Comparison of ENCODE assay signal across 14 cellular contexts in the genomic region with DNA sequence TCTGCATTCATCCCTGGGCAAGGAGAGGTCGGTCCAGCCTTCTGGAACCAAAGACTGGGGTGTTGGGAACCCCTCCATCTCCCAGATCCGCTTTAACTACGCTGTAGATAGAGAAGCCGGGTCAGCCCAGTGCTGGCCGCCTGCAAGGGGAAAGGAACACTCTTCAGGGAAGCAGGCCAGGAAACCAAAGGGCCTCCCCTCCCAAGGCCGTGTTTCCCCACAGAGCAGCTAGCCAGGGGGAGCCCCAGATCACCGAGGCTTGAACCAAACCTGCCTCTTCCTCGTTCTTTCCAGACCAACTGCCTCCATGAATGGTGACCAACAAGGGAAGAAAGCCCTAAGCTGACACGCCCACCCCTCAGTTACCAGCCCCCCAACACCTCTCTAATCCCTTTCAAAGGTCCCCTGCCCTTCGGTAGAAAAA. TPM values are rescaled to one million over a fixed set of nuclear protein-coding genes. Genes with fewer than 3 reads are reported as not detected.
DNase-seq lines count a peak whose midpoint lies in the region; ATAC-seq, FAIRE-seq and TF ChIP-seq lines count a peak whose summit lies in the region.
"Had no signal": no experiment of that assay in that cellular context is flagged by ENCODE, and none has a peak within 500 bp of the region (broad histone marks: within the 10 kb centered on the region; RNA-seq: fewer than 3 reads in every experiment).

No MANE protein-coding gene starts in this region.

- no peaks in the 10 kb centered on the region for H3K23me2 ChIP-seq in H9 (ENCODE audit: insufficient read length, low read depth, low read length, poor library complexity, severe bottlenecking)

- H2AFZ ChIP-seq in H9 (ENCODE audit: low read length) (no peak overlapping the region), GM12878 (ENCODE audit: control insufficient read depth, low read depth, low read length) (no peak overlapping the region)

- H2BK15ac ChIP-seq in H9 (ENCODE audit: low read depth, low read length): no peak overlapping the region

- H3K14ac ChIP-seq in H9 (ENCODE audit: insufficient read depth, low read length): no peak overlapping the region

- no peak overlapping the region for H4K5ac ChIP-seq in H9 (ENCODE audit: insufficient read length, low read depth, low read length)

- no peaks in the 10 kb centered on the region for H3K79me2 ChIP-seq in H9 (ENCODE audit: insufficient read depth, low read length)
- H3K79me2 ChIP-seq in GM12878 (ENCODE audit: control insufficient read depth, insufficient read depth, low read length): no peaks in the 10 kb centered on the region

- H3T11ph ChIP-seq in H9 (ENCODE audit: low read length): no peak overlapping the region

- no peak overlapping the region for H3K27ac Mint-ChIP-seq in Caco-2 (ENCODE audit: unreplicated experiment)
- H3K27ac Mint-ChIP-seq in H9: no peak overlapping the region
- H3K27ac Mint-ChIP-seq in neural crest cell (ENCODE audit: unreplicated experiment): no peak overlapping the region
- H3K27ac Mint-ChIP-seq: dendritic cell treated with granulocyte-macrophage colony-stimulating factor and Interleukin-4, amounts not matched to agents 40 ng/mL and 50 ng/mL, for 4 days had no signal

- TF ChIP-seq EP300 in GM12878 (IDR thresholded peaks at IDR 0.05; ENCODE audit: borderline replicate concordance in 1 of 2, control insufficient read depth in 1 of 2, low read depth in 2 of 2, low read length in 2 of 2): no peak

- no TSS peak for BruUV-seq in Caco-2 (replicated peaks; lab: Mats Ljungman, UMichigan)
- no TSS peak for BruUV-seq in GM12878 (replicated peaks; lab: Mats Ljungman, UMichigan)

- H3K18ac ChIP-seq in H9 (ENCODE audit: insufficient read length, low read depth, low read length): peak overlapping the region; percentile 1

- H4K20me1 ChIP-seq in H9 (ENCODE audit: control insufficient read depth, insufficient read depth, insufficient read length) (no peaks in the 10 kb centered on the region), GM12878 (ENCODE audit: control insufficient read depth, insufficient read depth) (peaks cover 14% of the 10 kb centered on the region)

- no peak overlapping the region for H3K23ac ChIP-seq in H9 (ENCODE audit: insufficient read length, low read depth, low read length)

- no peak overlapping the region for H3K9ac ChIP-seq in H9 (ENCODE audit: extremely low read depth, insufficient read length, low read length)
- no peak overlapping the region for H3K9ac ChIP-seq in GM12878 (ENCODE audit: control insufficient read depth, insufficient read depth, low read length)

- RAD21 ChIA-PET in GM12878 (lab: Charles Lee; ENCODE audit: unreplicated experiment): no interaction called here

- H3K9me3 Mint-ChIP-seq in Caco-2 (ENCODE audit: unreplicated experiment): no peaks in the 10 kb centered on the region
- no peaks in the 10 kb centered on the region for H3K9me3 Mint-ChIP-seq in H9
- no peaks in the 10 kb centered on the region for H3K9me3 Mint-ChIP-seq in neural crest cell
- H3K9me3 Mint-ChIP-seq: dendritic cell treated with granulocyte-macrophage colony-stimulating factor and Interleukin-4, amounts not matched to agents 40 ng/mL and 50 ng/mL, for 4 days had no signal

- SMC1A ChIA-PET in GM12878 (lab: Charles Lee; ENCODE audit: uncharacterized antibody, unreplicated experiment): no interaction called here

- H3K79me1 ChIP-seq in H9 (ENCODE audit: insufficient read depth, low read depth, low read length, poor library complexity, severe bottlenecking): no peaks in the 10 kb centered on the region

- no peak for DNase-seq in Caco-2
- DNase-seq in H9: no peak
- DNase-seq in GM12878 (ENCODE audit: low read depth, low spot score): no peak
- no peak for DNase-seq in neural crest cell (ENCODE audit: low read depth, low spot score)
- DNase-seq in CD1c-positive myeloid dendritic cell (ENCODE audit: extremely low spot score): no peak
- no peak for DNase-seq in hepatic stellate cell (ENCODE audit: low spot score)
- no peak for DNase-seq in NCI-H146 treated with DMSO at 0.1 percent for 48 hours (lab: John Stamatoyannopoulos, UW; ENCODE audit: unreplicated experiment)
- DNase-seq: activated effector memory CD4-positive, alpha-beta T cell treated with anti-CD3 and anti-CD28 coated beads, Interleukin-2, amount 50 U/mL, for 16 hours; DND-41; left colon; NCI-H2029 treated with DMSO at 0.1 percent for 48 hours; occipital lobe had no signal

- TF ChIP-seq POLR2A in GM12878 (IDR thresholded peaks at IDR 0.05; ENCODE audit: low read depth, low read length): no peak

- no CpG with 5 or more reads among the region's 10 CpGs for WGBS in H9 (ENCODE audit: extremely low coverage, insufficient read length, low lambda C conversion rate)
- 31% methylated on average over 10 of the region's 10 CpGs for WGBS in GM12878 (ENCODE audit: insufficient coverage, insufficient replicate concordance, low lambda C conversion rate, missing lambda C conversion rate)

- H3K4me3 Mint-ChIP-seq in Caco-2 (ENCODE audit: unreplicated experiment) (peak overlapping the region; percentile 59), H9 (peak overlapping the region; percentile 48 to 74; a peak in 4 of 5 replicates), neural crest cell (peak overlapping the region; percentile 29)
- H3K4me3 Mint-ChIP-seq: dendritic cell treated with granulocyte-macrophage colony-stimulating factor and Interleukin-4, amounts not matched to agents 40 ng/mL and 50 ng/mL, for 4 days had no signal

- no peak overlapping the region for H4K8ac ChIP-seq in H9 (replicated peaks; ENCODE audit: insufficient read length, low read depth, low read length)

- H3K36me3 ChIP-seq in Caco-2 (ENCODE audit: control insufficient read depth, insufficient read depth, low read length): no peaks in the 10 kb centered on the region
- H3K36me3 ChIP-seq in GM12878 (ENCODE audit: control insufficient read depth in 2 of 2, insufficient read depth in 2 of 2, low read length in 1 of 2): peaks cover 3 to 12% of the 10 kb centered on the region in 2 experiments

- H3K4me2 ChIP-seq in H9 (ENCODE audit: insufficient read depth, insufficient read length, low read length) (no peak overlapping the region), GM12878 (ENCODE audit: control insufficient read depth, insufficient read depth) (no peak overlapping the region)

- no peak for FAIRE-seq in GM12878 (lab: Jason Lieb, UNC)

- H3K9me3 ChIP-seq in Caco-2 (no peaks in the 10 kb centered on the region), H9 (ENCODE audit: control insufficient read depth, low read depth, low read length) (no peaks in the 10 kb centered on the region), GM12878 (replicated peaks; ENCODE audit: control insufficient read depth, insufficient read depth, low read length) (no peaks in the 10 kb centered on the region)

- H3K36me3 Mint-ChIP-seq in Caco-2 (ENCODE audit: insufficient read depth, unreplicated experiment) (peaks cover 49% of the 10 kb centered on the region), H9 (ENCODE audit: insufficient read depth in 1 of 3, low read depth in 3 of 3) (peaks cover 7 to 20% (median 8%) of the 10 kb centered on the region in 3 experiments; a peak in 6 of 7 replicates), neural crest cell (ENCODE audit: low read depth) (peaks cover 14% of the 10 kb centered on the region)

- CTCF ChIA-PET in Caco-2 (lab: Charles Lee) (no interaction called here), GM12878 (lab: Yijun Ruan, JAX) (no interaction called here)

- no peaks in the 10 kb centered on the region for H3K27me3 ChIP-seq in Caco-2 (replicated peaks; ENCODE audit: control insufficient read depth, insufficient read depth, low read length)
- peaks cover 14% of the 10 kb centered on the region; the same call in 1 of the 2 replicates for H3K27me3 ChIP-seq in H9 (ENCODE audit: insufficient read depth, low read length)
- peaks cover 0 to 5% of the 10 kb centered on the region in 2 experiments; a peak in 2 of 4 replicates for H3K27me3 ChIP-seq in GM12878 (replicated peaks in 1 of 2; ENCODE audit: control insufficient read depth in 2 of 2, insufficient read depth in 2 of 2, low read length in 1 of 2)

- POLR2A ChIA-PET in Caco-2 (lab: Charles Lee): no interaction called here
- POLR2A ChIA-PET in GM12878 (lab: Charles Lee): no interaction called here

- H2BK12ac ChIP-seq in H9 (ENCODE audit: insufficient read length, low read depth, low read length): no peak overlapping the region

- no peak overlapping the region for H3K56ac ChIP-seq in H9 (ENCODE audit: insufficient read length, low read depth, low read length)

- TF ChIP-seq CTCF in Caco-2 (IDR thresholded peaks at IDR 0.05; ENCODE audit: insufficient read depth in 1 of 2, low read depth in 1 of 2, low read length in 1 of 2, severe bottlenecking in 1 of 2, unreplicated experiment in 1 of 2): no peak
- TF ChIP-seq CTCF in H9 (conservative IDR thresholded peaks at IDR 0.05): no peak
- TF ChIP-seq CTCF in GM12878 (IDR thresholded peaks at IDR 0.05 in 2 of 3, conservative IDR thresholded peaks at IDR 0.05 in 1 of 3; ENCODE audit: control insufficient read depth in 2 of 3, extremely low read depth in 1 of 3, insufficient read depth in 1 of 3, low read depth in 3 of 3, low read length in 3 of 3): no peak
- TF ChIP-seq CTCF in neural crest cell (conservative IDR thresholded peaks at IDR 0.05): no peak

- no peak overlapping the region for H3K4me3 ChIP-seq in Caco-2 (ENCODE audit: low read depth, low read length)
- no peak overlapping the region for H3K4me3 ChIP-seq in GM12878

- in situ Hi-C loops in GM12878 (cut with MboI): no loop called here

- TF ChIP-seq RAD21 in GM12878 (IDR thresholded peaks at IDR 0.05; ENCODE audit: insufficient read depth, low read depth, low read length): no peak

- 0 out of 2 replicates have a peak, but pooled peaks cover 4% of the 10 kb centered on the region for H3K4me1 ChIP-seq in Caco-2
- peaks cover 4% of the 10 kb centered on the region; the same call in 1 of the 2 replicates for H3K4me1 ChIP-seq in H9 (ENCODE audit: insufficient read depth, low read length)
- H3K4me1 ChIP-seq in GM12878 (ENCODE audit: control insufficient read depth, insufficient read depth, low read length): no peaks in the 10 kb centered on the region

- no peak overlapping the region for H2BK5ac ChIP-seq in H9 (ENCODE audit: insufficient read length, low read length)

- H3K4me1 Mint-ChIP-seq in Caco-2 (ENCODE audit: low read depth, unreplicated experiment) (no peaks in the 10 kb centered on the region), H9 (peaks cover 36 to 44% of the 10 kb centered on the region in 2 experiments), neural crest cell (peaks cover 15% of the 10 kb centered on the region)

- no peak overlapping the region for H3K4ac ChIP-seq in H9 (ENCODE audit: low read depth, low read length)

- no peak overlapping the region for H2BK120ac ChIP-seq in H9 (ENCODE audit: low read depth, low read length, poor library complexity, severe bottlenecking)

- peak; percentile 12; the same call in 1 of the 3 replicates for ATAC-seq in GM12878
- ATAC-seq: left colon had no signal

- no peak overlapping the region for H2BK20ac ChIP-seq in H9 (ENCODE audit: low read depth, low read length, poor library complexity, severe bottlenecking)

- no peak overlapping the region for H2AK5ac ChIP-seq in H9 (ENCODE audit: insufficient read length, low read length)

- no peak overlapping the region for H3K27ac ChIP-seq in H9 (ENCODE audit: insufficient read length, low read depth, low read length)
- H3K27ac ChIP-seq in GM12878 (ENCODE audit: control insufficient read depth, insufficient read depth): no peak overlapping the region
- H3K27ac ChIP-seq: RWPE1 had no signal

- intact Hi-C loops in Caco-2 (cut with micrococcal nuclease; ENCODE audit: unreplicated experiment) (no loop called here), GM12878 (cut with micrococcal nuclease; ENCODE audit: unreplicated experiment) (no loop called here)

- peaks cover 5% of the 10 kb centered on the region for H3K27me3 Mint-ChIP-seq in Caco-2 (ENCODE audit: insufficient read depth, unreplicated experiment)
- H3K27me3 Mint-ChIP-seq in H9 (ENCODE audit: low read depth): peaks cover 35% of the 10 kb centered on the region
- H3K27me3 Mint-ChIP-seq in neural crest cell (ENCODE audit: low read depth): peaks cover 43% of the 10 kb centered on the region

- H4K91ac ChIP-seq in H9 (ENCODE audit: insufficient read length, low read depth, low read length): no peak overlapping the region

RNA-seq across cellular contexts. Expression of a gene that starts 1.2 kb away (rescaled TPM):
- 0.39 and 0.44 TPM in 2 replicates for total RNA-seq in Caco-2 (2022)
- 0.99 and 1.6 TPM in 2 replicates for total RNA-seq in H9 (2021)
- 1.2 and 2.4 TPM in 2 replicates for total RNA-seq in GM12878 (2013; cell fraction: nucleolus; rRNA removed)
- total RNA-seq in GM12878 (2014; rRNA removed): 0.05 and 0.06 TPM in 2 replicates
- total RNA-seq in GM12878 (2014; rRNA removed; fragmentation: Illumina TruSeq; extraction: Trizol): 0.13 and 0.14 TPM in 2 replicates
- total RNA-seq in GM12878 (2021): 0.19 and 0.49 TPM in 2 replicates
- polyA plus RNA-seq in GM12878 (2011; ENCODE audit: low read depth): 0.05 TPM
- 0.07 and 0.23 TPM in 2 replicates for polyA plus RNA-seq in GM12878 (2011; rRNA removed)
- polyA plus RNA-seq in GM12878 (2011; cell fraction: cytosol; rRNA removed): 0.12 and 0.17 TPM in 2 replicates
- 1.0 and 1.3 TPM in 2 replicates for polyA plus RNA-seq in GM12878 (2011; cell fraction: nucleus; rRNA removed)
- 0.15 and 0.34 TPM in 2 replicates for polyA plus RNA-seq in GM12878 (2012)
- polyA plus RNA-seq in GM12878 (2014; fragmentation: Illumina TruSeq; extraction: Trizol): 0.05 and 0.09 TPM in 2 replicates
- polyA plus RNA-seq in GM12878 (2014; fragmentation: Nextera tagmentation; extraction: Ambion mirVana): not detected
- 0.22 and 0.49 TPM in 2 replicates for polyA plus RNA-seq in GM12878 (2014; rRNA removed)
- under 1 TPM in 1 of 2 experiments, not detected in 1; 0.03 TPM for polyA plus RNA-seq in GM12878 (2016; fragmentation: Nextera tagmentation; extraction: Ambion mirVana)
- polyA minus RNA-seq in GM12878 (2011; rRNA and poly(A)+ RNA removed): 0.22 and 0.26 TPM in 2 replicates
- polyA minus RNA-seq in GM12878 (2011; cell fraction: cytosol; rRNA and poly(A)+ RNA removed): not detected in 2 replicates
- polyA minus RNA-seq in GM12878 (2011; cell fraction: nucleus; rRNA and poly(A)+ RNA removed): 0.24 and 0.48 TPM in 2 replicates
- total RNA-seq in neural crest cell: 0.16 and 0.98 TPM in 2 replicates

RNA-seq across cellular contexts. Expression of a gene that starts 18.0 kb away (rescaled TPM):
- 406 and 418 TPM in 2 replicates for total RNA-seq in Caco-2 (2022)
- 547 and 582 TPM in 2 replicates for total RNA-seq in H9 (2021)
- total RNA-seq in GM12878 (2013; cell fraction: nucleolus; rRNA removed): 78.4 and 86.2 TPM in 2 replicates
- 191 and 240 TPM in 2 replicates for total RNA-seq in GM12878 (2014; rRNA removed)
- total RNA-seq in GM12878 (2014; rRNA removed; fragmentation: Illumina TruSeq; extraction: Trizol): 435 and 466 TPM in 2 replicates
- total RNA-seq in GM12878 (2021): 437 and 439 TPM in 2 replicates
- 586 TPM for polyA plus RNA-seq in GM12878 (2011; ENCODE audit: low read depth)
- 424 and 754 TPM in 2 replicates for polyA plus RNA-seq in GM12878 (2011; rRNA removed)
- 89.5 and 93.5 TPM in 2 replicates for polyA plus RNA-seq in GM12878 (2011; cell fraction: cytosol; rRNA removed)
- polyA plus RNA-seq in GM12878 (2011; cell fraction: nucleus; rRNA removed): 64.1 and 66.3 TPM in 2 replicates
- polyA plus RNA-seq in GM12878 (2012): 1,465 and 2,074 TPM in 2 replicates
- 479 and 560 TPM in 2 replicates for polyA plus RNA-seq in GM12878 (2014; fragmentation: Illumina TruSeq; extraction: Trizol)
- polyA plus RNA-seq in GM12878 (2014; fragmentation: Nextera tagmentation; extraction: Ambion mirVana): 100 to 1,000 TPM; 437 to 560 TPM
- polyA plus RNA-seq in GM12878 (2014; rRNA removed): 295 and 340 TPM in 2 replicates
- polyA plus RNA-seq in GM12878 (2016; fragmentation: Nextera tagmentation; extraction: Ambion mirVana): 100 to 1,000 TPM; 302 to 303 TPM
- 51.5 and 55.5 TPM in 2 replicates for polyA minus RNA-seq in GM12878 (2011; rRNA and poly(A)+ RNA removed)
- 40.6 and 55.2 TPM in 2 replicates for polyA minus RNA-seq in GM12878 (2011; cell fraction: cytosol; rRNA and poly(A)+ RNA removed)
- polyA minus RNA-seq in GM12878 (2011; cell fraction: nucleus; rRNA and poly(A)+ RNA removed): 19.2 and 29.6 TPM in 2 replicates
- 479 and 516 TPM in 2 replicates for total RNA-seq in neural crest cell

RNA-seq across cellular contexts. Expression of a gene that starts 24.6 kb away (rescaled TPM):
- total RNA-seq in Caco-2 (2022) (26.1 and 27.4 TPM in 2 replicates), H9 (2021) (4.9 and 7.1 TPM in 2 replicates), GM12878 (2014; rRNA removed) (15.2 and 18.0 TPM in 2 replicates), GM12878 (2014; rRNA removed; fragmentation: Illumina TruSeq; extraction: Trizol) (7.8 and 8.9 TPM in 2 replicates), GM12878 (2021) (23.2 and 27.0 TPM in 2 replicates), neural crest cell (3.8 and 4.9 TPM in 2 replicates)
- 499 and 514 TPM in 2 replicates for total RNA-seq in GM12878 (2013; cell fraction: nucleolus; rRNA removed)
- 5.4 TPM for polyA plus RNA-seq in GM12878 (2011; ENCODE audit: low read depth)
- polyA plus RNA-seq in GM12878 (2011; rRNA removed) (17.2 and 36.4 TPM in 2 replicates), GM12878 (2014; fragmentation: Illumina TruSeq; extraction: Trizol) (9.4 and 13.3 TPM in 2 replicates), GM12878 (2014; fragmentation: Nextera tagmentation; extraction: Ambion mirVana) (1 to 10 TPM; 1.7 to 3.6 TPM), GM12878 (2014; rRNA removed) (33.4 and 43.5 TPM in 2 replicates), GM12878 (2016; fragmentation: Nextera tagmentation; extraction: Ambion mirVana) (10 to 100 TPM in 1 of 2 experiments, 1 to 10 TPM in 1; 8.6 to 12.8 TPM)
- polyA plus RNA-seq in GM12878 (2011; cell fraction: cytosol; rRNA removed): 30.4 and 130 TPM in 2 replicates
- polyA plus RNA-seq in GM12878 (2011; cell fraction: nucleus; rRNA removed): 329 and 490 TPM in 2 replicates
- 11.5 and 15.2 TPM in 2 replicates for polyA plus RNA-seq in GM12878 (2012)
- 28.8 and 34.0 TPM in 2 replicates for polyA minus RNA-seq in GM12878 (2011; rRNA and poly(A)+ RNA removed)
- polyA minus RNA-seq in GM12878 (2011; cell fraction: cytosol; rRNA and poly(A)+ RNA removed): 8.2 and 12.4 TPM in 2 replicates
- polyA minus RNA-seq in GM12878 (2011; cell fraction: nucleus; rRNA and poly(A)+ RNA removed): 78.3 and 123 TPM in 2 replicates

RNA-seq across cellular contexts. Expression of a gene that starts 54.4 kb away (rescaled TPM):
- total RNA-seq in Caco-2 (2022): 73.6 and 77.6 TPM in 2 replicates
- 107 and 114 TPM in 2 replicates for total RNA-seq in H9 (2021)
- 11.9 and 13.4 TPM in 2 replicates for total RNA-seq in GM12878 (2013; cell fraction: nucleolus; rRNA removed)
- total RNA-seq in GM12878 (2014; rRNA removed): 50.8 and 52.2 TPM in 2 replicates
- total RNA-seq in GM12878 (2014; rRNA removed; fragmentation: Illumina TruSeq; extraction: Trizol): 33.9 and 37.4 TPM in 2 replicates
- total RNA-seq in GM12878 (2021): 48.3 and 50.4 TPM in 2 replicates
- polyA plus RNA-seq in GM12878 (2011; ENCODE audit: low read depth): 23.4 TPM
- 31.1 and 31.7 TPM in 2 replicates for polyA plus RNA-seq in GM12878 (2011; rRNA removed)
- polyA plus RNA-seq in GM12878 (2011; cell fraction: cytosol; rRNA removed): 28.3 and 31.8 TPM in 2 replicates
- polyA plus RNA-seq in GM12878 (2011; cell fraction: nucleus; rRNA removed): 12.1 and 15.0 TPM in 2 replicates
- polyA plus RNA-seq in GM12878 (2012): 16.8 and 18.8 TPM in 2 replicates
- polyA plus RNA-seq in GM12878 (2014; fragmentation: Illumina TruSeq; extraction: Trizol): 31.2 and 39.4 TPM in 2 replicates
- 1 to 10 TPM; 3.8 to 5.5 TPM for polyA plus RNA-seq in GM12878 (2014; fragmentation: Nextera tagmentation; extraction: Ambion mirVana)
- polyA plus RNA-seq in GM12878 (2014; rRNA removed): 43.2 and 45.4 TPM in 2 replicates
- polyA plus RNA-seq in GM12878 (2016; fragmentation: Nextera tagmentation; extraction: Ambion mirVana): 10 to 100 TPM; 50.3 to 55.7 TPM
- 30.7 and 36.5 TPM in 2 replicates for polyA minus RNA-seq in GM12878 (2011; rRNA and poly(A)+ RNA removed)
- polyA minus RNA-seq in GM12878 (2011; cell fraction: cytosol; rRNA and poly(A)+ RNA removed): 13.4 and 17.8 TPM in 2 replicates
- 5.3 and 12.0 TPM in 2 replicates for polyA minus RNA-seq in GM12878 (2011; cell fraction: nucleus; rRNA and poly(A)+ RNA removed)
- total RNA-seq in neural crest cell: 85.4 and 92.8 TPM in 2 replicates
